ENCODE assay signal across 1 cellular context in the genomic region with DNA sequence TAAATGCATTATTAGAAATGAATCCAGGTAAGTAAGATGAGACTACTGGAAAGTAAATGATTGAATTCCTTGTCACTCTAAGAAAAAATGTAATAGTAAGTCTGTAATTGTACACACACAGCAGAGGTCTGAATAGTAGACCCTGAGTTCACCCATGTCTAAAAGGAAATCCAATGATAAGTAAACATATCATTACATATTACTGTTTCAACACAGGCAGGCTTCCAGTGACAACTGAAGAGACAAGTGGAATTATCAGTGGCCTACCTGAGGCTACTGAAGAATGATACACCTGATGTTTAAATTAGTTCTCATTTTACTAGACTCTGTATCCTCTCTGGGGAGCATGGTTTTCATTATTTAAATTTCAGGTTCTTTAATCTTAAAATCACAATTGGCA.
TF ChIP-seq lines count a peak whose summit lies in the region.

No MANE protein-coding gene starts in this region.

TF ChIP-seq in liver, 16 proteins besides CTCF, POLR2A, EP300 and RAD21 (continued from another document):
- TF ChIP-seq, protein P1, sequence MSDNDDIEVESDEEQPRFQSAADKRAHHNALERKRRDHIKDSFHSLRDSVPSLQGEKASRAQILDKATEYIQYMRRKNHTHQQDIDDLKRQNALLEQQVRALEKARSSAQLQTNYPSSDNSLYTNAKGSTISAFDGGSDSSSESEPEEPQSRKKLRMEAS (IDR thresholded peaks at IDR 0.05): no peak
- no peak for TF ChIP-seq EGR1 (IDR thresholded peaks at IDR 0.05; ENCODE audit: low read depth in 2 of 2)
- no peak for TF ChIP-seq YY1 (IDR thresholded peaks at IDR 0.05)
- TF ChIP-seq, protein P2, sequence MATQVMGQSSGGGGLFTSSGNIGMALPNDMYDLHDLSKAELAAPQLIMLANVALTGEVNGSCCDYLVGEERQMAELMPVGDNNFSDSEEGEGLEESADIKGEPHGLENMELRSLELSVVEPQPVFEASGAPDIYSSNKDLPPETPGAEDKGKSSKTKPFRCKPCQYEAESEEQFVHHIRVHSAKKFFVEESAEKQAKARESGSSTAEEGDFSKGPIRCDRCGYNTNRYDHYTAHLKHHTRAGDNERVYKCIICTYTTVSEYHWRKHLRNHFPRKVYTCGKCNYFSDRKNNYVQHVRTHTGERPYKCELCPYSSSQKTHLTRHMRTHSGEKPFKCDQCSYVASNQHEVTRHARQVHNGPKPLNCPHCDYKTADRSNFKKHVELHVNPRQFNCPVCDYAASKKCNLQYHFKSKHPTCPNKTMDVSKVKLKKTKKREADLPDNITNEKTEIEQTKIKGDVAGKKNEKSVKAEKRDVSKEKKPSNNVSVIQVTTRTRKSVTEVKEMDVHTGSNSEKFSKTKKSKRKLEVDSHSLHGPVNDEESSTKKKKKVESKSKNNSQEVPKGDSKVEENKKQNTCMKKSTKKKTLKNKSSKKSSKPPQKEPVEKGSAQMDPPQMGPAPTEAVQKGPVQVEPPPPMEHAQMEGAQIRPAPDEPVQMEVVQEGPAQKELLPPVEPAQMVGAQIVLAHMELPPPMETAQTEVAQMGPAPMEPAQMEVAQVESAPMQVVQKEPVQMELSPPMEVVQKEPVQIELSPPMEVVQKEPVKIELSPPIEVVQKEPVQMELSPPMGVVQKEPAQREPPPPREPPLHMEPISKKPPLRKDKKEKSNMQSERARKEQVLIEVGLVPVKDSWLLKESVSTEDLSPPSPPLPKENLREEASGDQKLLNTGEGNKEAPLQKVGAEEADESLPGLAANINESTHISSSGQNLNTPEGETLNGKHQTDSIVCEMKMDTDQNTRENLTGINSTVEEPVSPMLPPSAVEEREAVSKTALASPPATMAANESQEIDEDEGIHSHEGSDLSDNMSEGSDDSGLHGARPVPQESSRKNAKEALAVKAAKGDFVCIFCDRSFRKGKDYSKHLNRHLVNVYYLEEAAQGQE (IDR thresholded peaks at IDR 0.05): no peak
TF ChIP-seq in liver: peak in this region for 0.
